8 cellular contexts compared by ENCODE assay signal in the genomic region with DNA sequence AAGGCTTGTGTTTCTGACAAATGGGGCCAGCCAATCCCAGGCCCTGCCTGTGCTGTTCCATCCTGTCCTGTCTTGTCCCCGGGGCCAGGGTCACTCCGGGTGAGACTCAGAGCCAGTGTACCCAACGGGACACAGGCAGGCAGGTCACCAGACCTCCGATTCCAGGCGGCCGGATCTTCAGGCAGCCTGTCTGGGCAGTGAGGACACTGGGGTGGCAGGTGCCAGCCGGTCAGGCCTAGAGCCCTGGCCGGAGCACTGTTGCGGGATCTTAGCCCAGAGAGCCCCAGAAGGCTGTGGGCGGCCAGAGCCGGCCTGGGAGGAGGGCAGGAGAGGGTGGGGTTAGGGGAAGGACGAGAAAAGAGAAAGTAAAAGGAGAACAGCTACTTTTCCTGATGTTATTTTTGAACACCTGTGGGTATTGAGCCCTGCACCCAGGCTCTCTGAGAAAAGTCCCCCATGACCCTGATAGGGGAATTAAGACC. TPM values are rescaled to one million over a fixed set of nuclear protein-coding genes. Genes with fewer than 3 reads are reported as not detected.
DNase-seq lines count a peak whose midpoint lies in the region; ATAC-seq and TF ChIP-seq lines count a peak whose summit lies in the region.

No MANE protein-coding gene starts in this region.

- BruUV-seq in MCF 10A (replicated peaks; lab: Mats Ljungman, UMichigan), result no TSS peak

- ATAC-seq in GM18861 (IDR thresholded peaks at IDR 0.05; ENCODE audit: unreplicated experiment) (peak; percentile 28), HG03354 (IDR thresholded peaks at IDR 0.05; ENCODE audit: poor library complexity, severe bottlenecking, unreplicated experiment) (no peak)

- intact Hi-C loops in MCF 10A (cut with micrococcal nuclease) (loop anchor here (1.0 kb wide), 1 partner anchor 63 kb away; no protein-coding TSS in a partner anchor), thyroid gland (cut with DNase I) (loop anchor here (2.0 kb wide), 1 partner anchor 63 kb away; no protein-coding TSS in a partner anchor)

- no peaks in the 10 kb centered on the region for H3K36me3 ChIP-seq in thyroid gland

- in situ Hi-C loops in KBM-7 (cut with MboI; ENCODE audit: low pct_unique_long_range_greater_than_20kb, low sequenced_read_pairs), result no loop called here

- H3K9me3 Mint-ChIP-seq in MCF 10A (ENCODE audit: unreplicated experiment), result no peaks in the 10 kb centered on the region

- peak in 1 of 2 donors; percentile 40 for TF ChIP-seq POLR2A in thyroid gland (IDR thresholded peaks at IDR 0.05)

- no peaks in the 10 kb centered on the region for H3K9me3 ChIP-seq in thyroid gland

- H3K4me1 Mint-ChIP-seq in MCF 10A (ENCODE audit: insufficient read depth, unreplicated experiment), result peaks cover 23% of the 10 kb centered on the region

- CTCF ChIA-PET in MCF 10A (lab: Yijun Ruan, JAX), result interaction anchor here (0.5 to 2.4 kb wide), 25 partner anchors 8 to 670 kb away, joined by 3 to 13 read pairs (median 4); no protein-coding TSS in a partner anchor

- peak overlapping the region; percentile 66 for H3K4me3 Mint-ChIP-seq in MCF 10A (ENCODE audit: unreplicated experiment)

- H3K36me3 Mint-ChIP-seq in MCF 10A (ENCODE audit: insufficient read depth, unreplicated experiment), result peaks cover 12% of the 10 kb centered on the region

- H3K27ac Mint-ChIP-seq in MCF 10A (ENCODE audit: low read depth, unreplicated experiment), result peak overlapping the region; percentile 73

- no peaks in the 10 kb centered on the region for H3K27me3 ChIP-seq in thyroid gland

- H3K4me1 ChIP-seq in thyroid gland, result peaks cover 40 to 54% of the 10 kb centered on the region in 2 donors

- H3K27ac ChIP-seq in thyroid gland, result peak overlapping the region; percentile 99 to 100 (median 99)

- no peaks in the 10 kb centered on the region for H3K27me3 Mint-ChIP-seq in MCF 10A (ENCODE audit: insufficient read depth, unreplicated experiment)

- POLR2A ChIA-PET in MCF 10A (lab: Yijun Ruan, JAX), result interaction anchor here (0.8 to 2.2 kb wide), 10 partner anchors 9 to 136 kb away, joined by 3 to 15 read pairs (median 5); no protein-coding TSS in a partner anchor

- no peak overlapping the region for H3K4me3 ChIP-seq in thyroid gland (replicated peaks in 1 of 3)

- no peak for TF ChIP-seq CTCF in MCF 10A (IDR thresholded peaks at IDR 0.05; ENCODE audit: unreplicated experiment)
- no peak for TF ChIP-seq CTCF in thyroid gland (IDR thresholded peaks at IDR 0.05)

- DNase-seq in A172 (ENCODE audit: low spot score), result peak; percentile 59
- peak; percentile 28 for DNase-seq in KBM-7
- peak; percentile 67 for DNase-seq in MCF 10A (ENCODE audit: unreplicated experiment)
- DNase-seq in lung microvascular endothelial cell (ENCODE audit: low read depth in 2 of 2), result peak; percentile 36 to 37
- DNase-seq in thyroid gland, result peak; percentile 58 to 75
- DNase-seq in SHP77 (lab: John Stamatoyannopoulos, UW), result no peak

- WGBS in thyroid gland, 2 donors, result 16 to 49% methylated on average over 6 to 11 of the region's 12 CpGs

RNA-seq across cellular contexts. Expression of a gene that starts 27.6 kb away (rescaled TPM):
- 4,174 and 4,857 TPM in 2 replicates for total RNA-seq in A172 (2014; rRNA removed; shearing (Covaris generic))
- total RNA-seq in MCF 10A (2022), result 1,855 and 2,659 TPM in 2 replicates
- total RNA-seq in lung microvascular endothelial cell, result 1,606 and 1,886 TPM in 2 replicates
- total RNA-seq in thyroid gland, result 1,000 to 10,000 TPM in 3 of 4 donors, 100 to 1,000 TPM in 1; 848 to 2,475 (median 1,538) TPM

RNA-seq across cellular contexts. Expression of a gene that starts 34.7 kb away (rescaled TPM):
- 207 and 208 TPM in 2 replicates for total RNA-seq in A172 (2014; rRNA removed; shearing (Covaris generic))
- total RNA-seq in MCF 10A (2022) (148 and 169 TPM in 2 replicates), lung microvascular endothelial cell (220 and 298 TPM in 2 replicates), thyroid gland (100 to 1,000 TPM in 1 of 4 donors, 10 to 100 TPM in 3; 31.4 to 101 (median 42.6) TPM)

RNA-seq across cellular contexts. Expression of a gene that starts 44.4 kb away (rescaled TPM):
- total RNA-seq in A172 (2014; rRNA removed; shearing (Covaris generic)), result 7.9 and 8.0 TPM in 2 replicates
- total RNA-seq in MCF 10A (2022) (15.7 and 19.5 TPM in 2 replicates), lung microvascular endothelial cell (3.7 and 3.8 TPM in 2 replicates), thyroid gland (10 to 100 TPM in 3 of 4 donors, 1 to 10 TPM in 1; 6.2 to 12.7 (median 10.4) TPM)

Comparison
In these comparisons a context has a peak if more than half of its experiments do, and no peak if none do; other contexts are left out.
1. DNase-seq: peak in A172 (single experiment), KBM-7 (single experiment), MCF 10A (single experiment), lung microvascular endothelial cell (2 of 2) and thyroid gland (2 of 2); none in SHP77 (0 of 2).